8 cellular contexts compared by ENCODE assay signal in the genomic region with DNA sequence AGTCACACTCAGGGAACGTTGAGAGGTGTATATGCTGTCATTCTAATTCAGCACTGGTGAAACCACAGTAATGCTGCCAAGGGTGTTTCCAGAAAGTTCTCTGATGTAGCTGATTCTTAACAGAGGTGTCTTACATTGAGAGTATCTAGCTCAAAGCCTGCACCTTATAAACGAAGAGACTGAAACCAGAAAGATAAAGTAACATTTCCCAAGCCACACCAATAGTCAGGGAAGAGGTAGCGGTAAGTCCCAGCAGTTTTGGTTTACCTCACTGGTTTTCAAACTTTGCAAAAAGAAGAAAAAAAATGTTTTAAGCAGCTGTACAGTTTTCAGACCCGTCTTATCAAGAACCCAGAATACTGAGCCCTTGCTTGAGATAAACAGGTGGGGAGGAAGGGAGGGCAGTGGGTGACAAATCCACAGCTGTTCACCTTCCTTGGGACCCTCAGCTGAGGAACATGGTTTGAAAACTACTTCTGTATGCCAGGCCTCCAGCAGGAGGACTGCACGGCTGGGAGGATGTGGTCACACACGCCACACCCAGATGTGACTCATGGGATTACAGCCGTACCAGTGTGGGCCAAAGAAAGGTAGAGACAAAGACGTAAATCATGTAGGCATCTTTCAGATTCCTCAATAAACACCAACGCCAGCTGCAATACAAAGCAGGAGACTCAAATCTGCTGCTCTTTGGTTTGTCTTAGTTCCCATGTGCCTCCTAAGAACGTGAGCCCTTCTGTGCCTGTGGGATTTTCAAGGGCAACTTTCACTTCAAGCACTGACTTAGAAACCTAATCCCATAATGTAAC.
DNase-seq lines count a peak whose midpoint lies in the region; ATAC-seq and TF ChIP-seq lines count a peak whose summit lies in the region.

No MANE protein-coding gene starts in this region.

- WGBS in suprapubic skin, result 12% methylated on average over 10 of the region's 10 CpGs

- peaks cover 38 to 42% (median 41%) of the 10 kb centered on the region in 3 donors for H3K4me1 Mint-ChIP-seq in naive B cell

- peak overlapping the region; percentile 34; the same call in 1 of the 2 replicates for H2AFZ ChIP-seq in MM.1S (ENCODE audit: low read length)

- ATAC-seq in naive B cell (ENCODE audit: low read depth in 2 of 2), result peak; percentile 81 to 86

- H4K20me1 ChIP-seq in MM.1S (ENCODE audit: insufficient read depth, low read length), result no peaks in the 10 kb centered on the region

- no peak for TF ChIP-seq POLR2A in suprapubic skin (IDR thresholded peaks at IDR 0.05)

- DNase-seq in MM.1S (peak; percentile 92), colonic mucosa (peak; percentile 82), naive B cell (peak; percentile 74), suprapubic skin (ENCODE audit: low spot score in 2 of 2) (peak; percentile 80 to 86), NCI-H2081 (lab: John Stamatoyannopoulos, UW) (no peak)
- DNase-seq in activated CD4-positive, alpha-beta T cell treated with anti-CD3 and anti-CD28 coated beads for 4 hours, result peak; percentile 70 to 75

- peaks cover 0 to under 1% of the 10 kb centered on the region in 2 experiments; a peak in 1 of 3 replicates for H3K36me3 ChIP-seq in HEK293 (ENCODE audit: control insufficient read depth in 2 of 2, insufficient read depth in 1 of 2, low read length in 2 of 2)
- H3K36me3 ChIP-seq in MM.1S (replicated peaks; ENCODE audit: insufficient read depth, low read length), result no peaks in the 10 kb centered on the region
- H3K36me3 ChIP-seq in colonic mucosa, result no peaks in the 10 kb centered on the region
- H3K36me3 ChIP-seq in suprapubic skin, result peaks cover 8% of the 10 kb centered on the region

- H3K9me3 ChIP-seq in HEK293 (ENCODE audit: control insufficient read depth, insufficient read depth, low read depth, low read length), result no peaks in the 10 kb centered on the region
- no peaks in the 10 kb centered on the region for H3K9me3 ChIP-seq in MM.1S (replicated peaks; ENCODE audit: insufficient read depth, low read length)
- no peaks in the 10 kb centered on the region for H3K9me3 ChIP-seq in colonic mucosa
- H3K9me3 ChIP-seq in suprapubic skin, result no peaks in the 10 kb centered on the region

- H3K27me3 Mint-ChIP-seq in naive B cell, result no peaks in the 10 kb centered on the region

- CTCF ChIA-PET in HEK293 (lab: Yijun Ruan, JAX), result interaction anchor here (0.6 to 3.8 kb wide), 36 partner anchors 9 to 620 kb away, joined by 3 to 52 read pairs (median 4); a partner anchor contains a TSS

- H3K27me3 ChIP-seq in MM.1S (replicated peaks; ENCODE audit: insufficient read depth, low read length) (no peaks in the 10 kb centered on the region), colonic mucosa (no peaks in the 10 kb centered on the region), suprapubic skin (no peaks in the 10 kb centered on the region)

- H3K9me2 ChIP-seq in MM.1S (replicated peaks; ENCODE audit: insufficient read depth, low read length), result no peaks in the 10 kb centered on the region

- peaks cover 22% of the 10 kb centered on the region for H3F3A ChIP-seq in MM.1S (ENCODE audit: insufficient read depth, low read length)

- POLR2A ChIA-PET in HEK293 (lab: Yijun Ruan, JAX), result interaction anchor here (0.5 kb wide), 1 partner anchor 250 kb away, joined by 4 read pairs; no protein-coding TSS in a partner anchor

- peak overlapping the region; percentile 11 to 84 (median 70) for H3K4me3 Mint-ChIP-seq in naive B cell

- H3K27ac ChIP-seq in HEK293 (ENCODE audit: extremely low read depth, low read depth, low read length) (no peak overlapping the region; the same call in 1 of the 2 replicates), MM.1S (ENCODE audit: low read length) (peak overlapping the region; percentile 94), colonic mucosa (peak overlapping the region; percentile 68), suprapubic skin (peak overlapping the region; percentile 89)

- peak overlapping the region; percentile 69 for H3K9ac ChIP-seq in MM.1S (ENCODE audit: low read length)
- peak overlapping the region in 1 of 2 donors; percentile 48 for H3K9ac ChIP-seq in colonic mucosa (ENCODE audit: low read depth in 2 of 2, low read length in 2 of 2)

- H3K4me1 ChIP-seq in HEK293 (ENCODE audit: control insufficient read depth, insufficient read depth, low read length) (peaks cover 4% of the 10 kb centered on the region; the same call in 1 of the 2 replicates), MM.1S (ENCODE audit: low read length) (peaks cover 26% of the 10 kb centered on the region), colonic mucosa (peaks cover 16% of the 10 kb centered on the region), suprapubic skin (peaks cover 42% of the 10 kb centered on the region)

- no peaks in the 10 kb centered on the region for H3K79me2 ChIP-seq in MM.1S (ENCODE audit: low read length)

- peaks cover 0 to 18% of the 10 kb centered on the region in 2 donors for H3K36me3 Mint-ChIP-seq in naive B cell

- peak overlapping the region; percentile 94 to 99 (median 96) for H3K27ac Mint-ChIP-seq in naive B cell

- no peaks in the 10 kb centered on the region for H3K9me3 Mint-ChIP-seq in naive B cell

- intact Hi-C loops in colonic mucosa (cut with DNase I), result no loop called here

- no peak overlapping the region for H3K4me3 ChIP-seq in GM12875 (ENCODE audit: low read depth, low read length)
- H3K4me3 ChIP-seq in HEK293 (ENCODE audit: low read depth, low read length), result no peak overlapping the region
- peak overlapping the region; percentile 29 for H3K4me3 ChIP-seq in MM.1S (ENCODE audit: low read length)
- H3K4me3 ChIP-seq in colonic mucosa, result no peak overlapping the region
- no peak overlapping the region for H3K4me3 ChIP-seq in suprapubic skin

- 0 out of 2 replicates have a peak, but pooled peaks have one; percentile 9 for TF ChIP-seq CTCF in GM12875 (IDR thresholded peaks at IDR 0.05; ENCODE audit: borderline replicate concordance, insufficient read depth, low read depth, low read length)
- no peak for TF ChIP-seq CTCF in HEK293 (tag by site-specific recombination; IDR thresholded peaks at IDR 0.05)
- TF ChIP-seq CTCF in MM.1S (IDR thresholded peaks at IDR 0.05; ENCODE audit: low read length), result peak; percentile 27
- TF ChIP-seq CTCF in colonic mucosa (IDR thresholded peaks at IDR 0.05), result no peak
- TF ChIP-seq CTCF in suprapubic skin (IDR thresholded peaks at IDR 0.05), result peak; percentile 26

- TF ChIP-seq EP300 in suprapubic skin (IDR thresholded peaks at IDR 0.05), result no peak

- H3K4me2 ChIP-seq in MM.1S (ENCODE audit: low read depth, low read length), result peak overlapping the region; percentile 61

TF ChIP-seq in HEK293, 187 proteins besides CTCF, POLR2A, EP300 and RAD21 (continues in another document):
- TF ChIP-seq ZNF747 (tag by site-specific recombination; IDR thresholded peaks at IDR 0.05) (no peak), ZNF24 (tag by site-specific recombination; IDR thresholded peaks at IDR 0.05) (no peak), ZNF366 (tag by site-specific recombination; conservative IDR thresholded peaks at IDR 0.05) (peak; percentile 77), ZFP37 (tag by site-specific recombination; IDR thresholded peaks at IDR 0.05) (no peak), GFI1B (tag by site-specific recombination; IDR thresholded peaks at IDR 0.05) (peak; percentile 44; the same call in 1 of the 2 replicates), ZNF423 (tag by site-specific recombination; IDR thresholded peaks at IDR 0.05) (no peak), ZNF571 (tag by site-specific recombination; IDR thresholded peaks at IDR 0.05) (no peak), KLF9 (tag by site-specific recombination; IDR thresholded peaks at IDR 0.05; ENCODE audit: low read depth) (peak; percentile 65), KLF10 (tag by site-specific recombination; IDR thresholded peaks at IDR 0.05) (peak; percentile 52; the same call in 1 of the 2 replicates), ZNF335 (tag by site-specific recombination; conservative IDR thresholded peaks at IDR 0.05) (peak; percentile 38; the same call in 1 of the 2 replicates)
- TF ChIP-seq, protein P1, sequence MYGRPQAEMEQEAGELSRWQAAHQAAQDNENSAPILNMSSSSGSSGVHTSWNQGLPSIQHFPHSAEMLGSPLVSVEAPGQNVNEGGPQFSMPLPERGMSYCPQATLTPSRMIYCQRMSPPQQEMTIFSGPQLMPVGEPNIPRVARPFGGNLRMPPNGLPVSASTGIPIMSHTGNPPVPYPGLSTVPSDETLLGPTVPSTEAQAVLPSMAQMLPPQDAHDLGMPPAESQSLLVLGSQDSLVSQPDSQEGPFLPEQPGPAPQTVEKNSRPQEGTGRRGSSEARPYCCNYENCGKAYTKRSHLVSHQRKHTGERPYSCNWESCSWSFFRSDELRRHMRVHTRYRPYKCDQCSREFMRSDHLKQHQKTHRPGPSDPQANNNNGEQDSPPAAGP (tag by site-specific recombination; IDR thresholded peaks at IDR 0.05), result peak; percentile 53; the same call in 1 of the 2 replicates
- TF ChIP-seq, protein P2, sequence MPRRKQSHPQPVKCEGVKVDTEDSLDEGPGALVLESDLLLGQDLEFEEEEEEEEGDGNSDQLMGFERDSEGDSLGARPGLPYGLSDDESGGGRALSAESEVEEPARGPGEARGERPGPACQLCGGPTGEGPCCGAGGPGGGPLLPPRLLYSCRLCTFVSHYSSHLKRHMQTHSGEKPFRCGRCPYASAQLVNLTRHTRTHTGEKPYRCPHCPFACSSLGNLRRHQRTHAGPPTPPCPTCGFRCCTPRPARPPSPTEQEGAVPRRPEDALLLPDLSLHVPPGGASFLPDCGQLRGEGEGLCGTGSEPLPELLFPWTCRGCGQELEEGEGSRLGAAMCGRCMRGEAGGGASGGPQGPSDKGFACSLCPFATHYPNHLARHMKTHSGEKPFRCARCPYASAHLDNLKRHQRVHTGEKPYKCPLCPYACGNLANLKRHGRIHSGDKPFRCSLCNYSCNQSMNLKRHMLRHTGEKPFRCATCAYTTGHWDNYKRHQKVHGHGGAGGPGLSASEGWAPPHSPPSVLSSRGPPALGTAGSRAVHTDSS (tag by site-specific recombination; IDR thresholded peaks at IDR 0.05), result no peak

Comparison
In these comparisons a context has a peak if more than half of its experiments do, and no peak if none do; other contexts are left out.
1. CTCF ChIP-seq: peak in GM12875 (single experiment), MM.1S (single experiment) and suprapubic skin (2 of 2); none in HEK293 (single experiment) and colonic mucosa (single experiment).
2. DNase-seq: peak in MM.1S (single experiment), activated CD4-positive, alpha-beta T cell treated with anti-CD3 and anti-CD28 coated beads for 4 hours (2 of 2), colonic mucosa (single experiment), naive B cell (single experiment) and suprapubic skin (2 of 2); none in NCI-H2081 (0 of 2).